27 cellular contexts compared by ENCODE assay signal in the genomic region with DNA sequence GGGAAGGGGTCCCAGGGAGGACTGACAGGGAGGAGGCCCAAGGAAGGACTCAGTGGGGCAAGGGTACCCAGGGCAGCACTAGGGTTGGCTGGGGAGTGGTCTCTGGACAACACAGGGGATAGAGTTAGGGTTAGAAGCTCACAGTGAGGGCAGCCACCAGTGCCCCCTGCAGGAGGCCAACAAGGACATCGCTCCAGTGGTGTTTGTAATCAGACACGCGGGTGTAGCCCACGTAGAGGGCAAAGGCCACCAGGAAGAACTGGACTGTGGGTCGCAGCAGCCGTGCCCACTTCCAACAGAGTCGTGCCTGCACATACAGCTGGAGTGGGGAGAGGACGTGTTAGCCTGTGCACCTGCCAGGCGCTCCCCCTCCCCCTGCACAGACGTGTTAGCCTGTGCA. TPM values are rescaled to one million over a fixed set of nuclear protein-coding genes. Genes with fewer than 3 reads are reported as not detected.
A peak's percentile ranks its signal among the peaks of the same experiment; 100 is the strongest.
DNase-seq lines count a peak whose midpoint lies in the region; ATAC-seq, FAIRE-seq and TF ChIP-seq lines count a peak whose summit lies in the region.
"Had no signal": no experiment of that assay in that cellular context is flagged by ENCODE, and none has a peak within 500 bp of the region (broad histone marks: within the 10 kb centered on the region; RNA-seq: fewer than 3 reads in every experiment).

No MANE protein-coding gene starts in this region.

- no peaks in the 10 kb centered on the region for H3K36me3 Mint-ChIP-seq in neural progenitor cell
- H3K36me3 Mint-ChIP-seq: activated naive CD4-positive, alpha-beta T cell treated with anti-CD3 and anti-CD28 coated beads, Interleukin-2, amount 10 ng/mL, durations not matched to agents 7 days and 5 days; IgD-negative memory B cell had no signal

- H3K27me3 Mint-ChIP-seq in neural progenitor cell (ENCODE audit: insufficient read depth, low read depth) = peaks cover 30% of the 10 kb centered on the region

- CTCF ChIA-PET in A549 (lab: Yijun Ruan, JAX) = interaction anchor here (1.5 kb wide), 1 partner anchor 14 kb away, joined by 5 read pairs; no protein-coding TSS in a partner anchor
- CTCF ChIA-PET in GM10248 (lab: Yijun Ruan, JAX) = no interaction called here

- WGBS in A549 (ENCODE audit: missing lambda C conversion rate) = no CpG with 5 or more reads among the region's 10 CpGs

- H3K4me1 Mint-ChIP-seq in neural progenitor cell = peaks cover 25% of the 10 kb centered on the region
- H3K4me1 Mint-ChIP-seq: activated naive CD4-positive, alpha-beta T cell treated with anti-CD3 and anti-CD28 coated beads, Interleukin-2, amount 10 ng/mL, durations not matched to agents 7 days and 5 days had no signal

- H3K36me3 ChIP-seq in neural progenitor cell = no peaks in the 10 kb centered on the region
- H3K36me3 ChIP-seq: vagina had no signal

- H3K27ac ChIP-seq in A549 (no peak overlapping the region), neural progenitor cell (no peak overlapping the region)
- H3K27ac ChIP-seq: hepatocyte, vagina had no signal

- no peaks in the 10 kb centered on the region for H3K4me1 ChIP-seq in A549
- peaks cover 12% of the 10 kb centered on the region for H3K4me1 ChIP-seq in neural progenitor cell
- H3K4me1 ChIP-seq: vagina had no signal

- no peak overlapping the region for H3K27ac Mint-ChIP-seq in neural progenitor cell
- H3K27ac Mint-ChIP-seq: activated naive CD4-positive, alpha-beta T cell treated with anti-CD3 and anti-CD28 coated beads, Interleukin-2, amount 10 ng/mL, durations not matched to agents 7 days and 5 days; IgD-negative memory B cell; nephron progenitor cell had no signal

- no peaks in the 10 kb centered on the region for H3K79me2 ChIP-seq in neural progenitor cell (ENCODE audit: low read depth)
- H3K79me2 ChIP-seq: hepatocyte had no signal

- H4K20me1 ChIP-seq in neural progenitor cell (ENCODE audit: low read depth) = peaks cover 51% of the 10 kb centered on the region

- no peak overlapping the region for H3K4me3 Mint-ChIP-seq in neural progenitor cell
- H3K4me3 Mint-ChIP-seq: activated naive CD4-positive, alpha-beta T cell treated with anti-CD3 and anti-CD28 coated beads, Interleukin-2, amount 10 ng/mL, durations not matched to agents 7 days and 5 days; activated T-cell treated with anti-CD3 and anti-CD28 coated beads, Interleukin-2, amount 50 U/mL, for 4 hours; IgD-negative memory B cell; nephron progenitor cell had no signal

- TF ChIP-seq POLR2A in A549 (IDR thresholded peaks at IDR 0.05; ENCODE audit: low read length) (no peak), NB4 (IDR thresholded peaks at IDR 0.05; ENCODE audit: extremely low read depth, insufficient read length) (no peak)

- peaks cover 30% of the 10 kb centered on the region for H3K27me3 ChIP-seq in neural progenitor cell
- H3K27me3 ChIP-seq: hepatocyte, vagina had no signal

- POLR2A ChIA-PET in A549 (lab: Yijun Ruan, JAX) (no interaction called here), GM10248 (lab: Yijun Ruan, JAX) (no interaction called here)

- H3K4me2 ChIP-seq in A549 (no peak overlapping the region), neural progenitor cell (no peak overlapping the region)
- H3K4me2 ChIP-seq: hepatocyte had no signal

- TF ChIP-seq RAD21 in A549 (conservative IDR thresholded peaks at IDR 0.05 in 1 of 2, IDR thresholded peaks at IDR 0.05 in 1 of 2) = no peak

- no peak for TF ChIP-seq EP300 in A549 (IDR thresholded peaks at IDR 0.05)

- no peak overlapping the region for H3K4me3 ChIP-seq in A549
- no peak overlapping the region for H3K4me3 ChIP-seq in NB4 (ENCODE audit: low read depth, low read length)
- no peak overlapping the region for H3K4me3 ChIP-seq in neural progenitor cell
- H3K4me3 ChIP-seq: hepatocyte, vagina had no signal

- no peak for TF ChIP-seq CTCF in A549 (IDR thresholded peaks at IDR 0.05)
- TF ChIP-seq CTCF in GM10248 (IDR thresholded peaks at IDR 0.05; ENCODE audit: control extremely low read depth, extremely low read depth, low read depth, missing control alignments) = no peak
- peak; percentile 12 for TF ChIP-seq CTCF in NB4 (IDR thresholded peaks at IDR 0.05; ENCODE audit: low read depth, low read length)
- TF ChIP-seq CTCF in neural progenitor cell (IDR thresholded peaks at IDR 0.05) = peak; percentile 23

- DNase-seq in A549 (ENCODE audit: low read depth in 1 of 2, low spot score in 1 of 2) (no peak), GM10248 (ENCODE audit: extremely low spot score) (peak; percentile 16), NB4 (ENCODE audit: low read depth) (no peak), neural progenitor cell (ENCODE audit: low spot score) (peak; percentile 31), T-helper 1 cell (no peak), cerebellar cortex (ENCODE audit: low spot score) (no peak), SIG-M5 treated with dmso at 0.1 percent for 504 hours (lab: John Stamatoyannopoulos, UW; ENCODE audit: unreplicated experiment) (no peak)
- DNase-seq: activated CD8-positive, alpha-beta memory T cell treated with anti-CD3 and anti-CD28 coated beads for 24 hours; activated naive CD4-positive, alpha-beta T cell treated with anti-CD3 and anti-CD28 coated beads, Interleukin-2, amount 10 ng/mL, durations not matched to agents 7 days and 5 days; activated T-cell treated with anti-CD3 and anti-CD28 coated beads, Interleukin-2, amount 50 U/mL, for 4 hours; amygdala; caudate nucleus; DMS153; foreskin melanocyte; NCI-H1694; NCI-H2227 treated with DMSO at 0.1 percent for 48 hours; NCI-H748 treated with DMSO at 0.1 percent for 48 hours; nephron progenitor cell; posterior cingulate gyrus; stimulated activated CD4-positive, alpha-beta T cell treated with anti-CD3 and anti-CD28 coated beads, Interleukin-1b, Interleukin-23, amount 100 ng/mL, for 48 hours had no signal

- H3K9me3 ChIP-seq in A549 = no peaks in the 10 kb centered on the region
- H3K9me3 ChIP-seq in neural progenitor cell (ENCODE audit: low read depth) = no peaks in the 10 kb centered on the region
- H3K9me3 ChIP-seq: vagina had no signal

- H2AFZ ChIP-seq in neural progenitor cell (replicated peaks) = no peak overlapping the region
- H2AFZ ChIP-seq: hepatocyte had no signal

- ATAC-seq in A549 (peak; percentile 34 to 38; a peak in 3 of 6 replicates), HG02884 (IDR thresholded peaks at IDR 0.05; ENCODE audit: unreplicated experiment) (no peak)
- ATAC-seq: activated T-cell treated with anti-CD3 and anti-CD28 coated beads, Interleukin-2, amount 50 U/mL, for 4 hours had no signal

- H3F3A ChIP-seq in neural progenitor cell (ENCODE audit: low read depth) = peaks cover 16% of the 10 kb centered on the region

- H3K9ac ChIP-seq in neural progenitor cell = no peak overlapping the region

- no peaks in the 10 kb centered on the region for H3K9me3 Mint-ChIP-seq in neural progenitor cell
- H3K9me3 Mint-ChIP-seq: activated naive CD4-positive, alpha-beta T cell treated with anti-CD3 and anti-CD28 coated beads, Interleukin-2, amount 10 ng/mL, durations not matched to agents 7 days and 5 days; activated T-cell treated with anti-CD3 and anti-CD28 coated beads, Interleukin-2, amount 50 U/mL, for 4 hours; IgD-negative memory B cell; nephron progenitor cell had no signal

- no peak for FAIRE-seq in A549 (lab: Jason Lieb, UNC)
- FAIRE-seq: G401.6, GM12892, GM19239 had no signal

TF ChIP-seq in A549, 52 proteins besides CTCF, POLR2A, EP300 and RAD21 (continues in another document):
- TF ChIP-seq HMGXB4 (CRISPR knock-in tag; IDR thresholded peaks at IDR 0.05; ENCODE audit: borderline replicate concordance) (no peak), BHLHE40 (IDR thresholded peaks at IDR 0.05; ENCODE audit: low read depth, low read length) (no peak), REST (IDR thresholded peaks at IDR 0.05) (no peak), ZFP36 (IDR thresholded peaks at IDR 0.05; ENCODE audit: borderline replicate concordance, partially characterized antibody) (no peak)

RNA-seq across cellular contexts. Expression of gene PLPP2, which starts 9.2 kb away (rescaled TPM):
- polyA plus RNA-seq in A549 (2011; rRNA removed) (44.2 and 55.1 TPM in 2 replicates), A549 (2017; fragmentation: RNase III; extraction: RNeasy Plus Mini Kit Qiagen cat#74134 plus additional on column Dnase treatment) (89.6 to 100 TPM (median 90.9 TPM) in 3 replicates)
- polyA plus RNA-seq in A549 (2012; cell fraction: cytosol; rRNA removed) = 138 and 163 TPM in 2 replicates
- polyA plus RNA-seq in A549 (2012; cell fraction: nucleus; rRNA removed) = 214 and 240 TPM in 2 replicates
- polyA minus RNA-seq in A549 (2011; rRNA and poly(A)+ RNA removed) = 65.6 and 70.1 TPM in 2 replicates
- total RNA-seq in neural progenitor cell (ENCODE audit: low replicate concordance) = 2.5 TPM in 1 of 2 replicates, not detected in the other

Comparison
In these comparisons a context has a peak if more than half of its experiments do, and no peak if none do; other contexts are left out.
1. DNase-seq: peak in GM10248 (single experiment) and neural progenitor cell (single experiment); none in A549 (0 of 2), NB4 (single experiment), T-helper 1 cell (0 of 5), cerebellar cortex (single experiment) and SIG-M5 treated with dmso at 0.1 percent for 504 hours (single experiment).
2. CTCF ChIP-seq: peak in NB4 (single experiment) and neural progenitor cell (single experiment); none in A549 (single experiment) and GM10248 (single experiment).